Comparison of ENCODE assay signal across 8 cellular contexts in genomic region chr12:6869049-6870021, GRCh38. TPM values are rescaled to one million over a fixed set of nuclear protein-coding genes. Genes with fewer than 3 reads are reported as not detected.
A peak's percentile ranks its signal among the peaks of the same experiment; 100 is the strongest.
DNase-seq lines count a peak whose midpoint lies in the region; ATAC-seq and TF ChIP-seq lines count a peak whose summit lies in the region.

No MANE protein-coding gene starts in this region.

- H3K27ac ChIP-seq in HCT116 (ENCODE audit: low read depth, low read length) (peak overlapping the region; percentile 96), ectodermal cell (ENCODE audit: insufficient read depth, low read depth, low read length, poor library complexity, severe bottlenecking) (peak overlapping the region; percentile 70)

- H3K36me3 Mint-ChIP-seq in memory B cell = peaks cover 7% of the 10 kb centered on the region

- peaks cover 12 to 36% of the 10 kb centered on the region in 2 experiments; a peak in 3 of 4 replicates for H3K36me3 ChIP-seq in HCT116 (ENCODE audit: control insufficient read depth in 1 of 2, insufficient read depth in 2 of 2, low read length in 2 of 2)
- H3K36me3 ChIP-seq in ectodermal cell (ENCODE audit: control insufficient read depth, insufficient read depth, low read length) = peaks cover 30% of the 10 kb centered on the region

- no peaks in the 10 kb centered on the region for H3K9me2 ChIP-seq in HCT116 (ENCODE audit: insufficient read depth)

- H3K4me2 ChIP-seq in HCT116 (ENCODE audit: low read length) = peak overlapping the region; percentile 92

- TF ChIP-seq CTCF in AG09319 (IDR thresholded peaks at IDR 0.05; ENCODE audit: low read depth, low read length) = peak; percentile 82
- peak in 2 of 3 experiments; percentile 80 to 90; a peak in 4 of 6 replicates for TF ChIP-seq CTCF in HCT116 (IDR thresholded peaks at IDR 0.05 in 2 of 3, conservative IDR thresholded peaks at IDR 0.05 in 1 of 3; ENCODE audit: borderline replicate concordance in 1 of 3, insufficient read depth in 1 of 3, low read depth in 2 of 3, low read length in 2 of 3)

- no peak for TF ChIP-seq RAD21 in HCT116 (IDR thresholded peaks at IDR 0.05; ENCODE audit: low read depth)

- H3K4me3 ChIP-seq in HCT116 (replicated peaks in 1 of 2; ENCODE audit: low read depth in 1 of 2, low read length in 2 of 2) (peak overlapping the region; percentile 97 to 99), ectodermal cell (ENCODE audit: insufficient read depth, low read depth, low read length) (peak overlapping the region; percentile 94)

- CTCF ChIA-PET in HCT116 (lab: Charles Lee) = interaction anchor here (0.6 to 2.9 kb wide), 21 partner anchors 8 to 243 kb away, joined by 3 to 26 read pairs (median 4); partner anchors contain the start of genes C12orf57, C1RL, CDCA3 and COPS7A

- no peak for TF ChIP-seq POLR2A in HCT116 (IDR thresholded peaks at IDR 0.05; ENCODE audit: borderline replicate concordance, extremely low read depth, insufficient read depth, insufficient read length)

- H3K9me3 Mint-ChIP-seq in memory B cell = no peaks in the 10 kb centered on the region

- POLR2A ChIA-PET in HCT116 (lab: Charles Lee) = interaction anchor here (0.7 to 10.9 kb wide), 15 partner anchors 10 to 239 kb away, joined by 3 to 186 read pairs (median 5); partner anchors contain the start of genes C12orf57, CDCA3, MLF2 and P3H3

- H3K9me3 ChIP-seq in HCT116 (ENCODE audit: control insufficient read depth in 1 of 2, insufficient read depth in 1 of 2, low read depth in 1 of 2, low read length in 2 of 2) (no peaks in the 10 kb centered on the region), ectodermal cell (ENCODE audit: control insufficient read depth, low read length) (no peaks in the 10 kb centered on the region)

- H3K27me3 ChIP-seq in HCT116 (ENCODE audit: insufficient read depth, low read length) (no peaks in the 10 kb centered on the region), ectodermal cell (ENCODE audit: control insufficient read depth, insufficient read depth, low read length, poor library complexity, severe bottlenecking) (no peaks in the 10 kb centered on the region)

- H2AFZ ChIP-seq in HCT116 (ENCODE audit: low read depth, low read length, poor library complexity, severe bottlenecking) = no peak overlapping the region

- peaks cover 35 to 68% of the 10 kb centered on the region in 2 experiments for H3K4me1 ChIP-seq in HCT116 (ENCODE audit: control insufficient read depth in 1 of 2, insufficient read depth in 2 of 2, low read length in 2 of 2)
- peaks cover 14% of the 10 kb centered on the region for H3K4me1 ChIP-seq in ectodermal cell (ENCODE audit: control insufficient read depth, insufficient read depth, low read length)

- 45 to 47% methylated on average over 12 of the region's 12 CpGs for WGBS in ectodermal cell, 2 experiments

- H3K9ac ChIP-seq in HCT116 (ENCODE audit: low read length) = peak overlapping the region; percentile 99

- DNase-seq in AG09319 (ENCODE audit: extremely low read depth, low read depth) (peak; percentile 38), HCT116 (ENCODE audit: low read depth, low spot score) (peak; percentile 64), NCI-H526 treated with DMSO at 0.1 percent for 48 hours (lab: John Stamatoyannopoulos, UW) (peak; percentile 64), memory B cell (ENCODE audit: low spot score in 2 of 2) (peak; percentile 88 to 90)
- peak; percentile 87 to 90 for DNase-seq in activated CD4-positive, alpha-beta T cell treated with anti-CD3 and anti-CD28 coated beads, Interleukin-2, amount 50 U/mL, for 48 hours
- DNase-seq in stimulated activated CD8-positive, alpha-beta memory T cell treated with anti-CD3 and anti-CD28 coated beads, Interleukin-12 subunit alpha, Interleukin-12 subunit beta, amount 100 ng/mL, for 1 hour (ENCODE audit: low read depth) = peak; percentile 76

- no peaks in the 10 kb centered on the region for H3K27me3 Mint-ChIP-seq in memory B cell

- peaks cover 57% of the 10 kb centered on the region for H3K79me2 ChIP-seq in HCT116 (ENCODE audit: insufficient read depth, low read length)

- H3K27ac Mint-ChIP-seq in memory B cell = peak overlapping the region; percentile 72

- no TSS peak for BruUV-seq in HCT116 (replicated peaks; lab: Mats Ljungman, UMichigan)

- no peak for ATAC-seq in HCT116
- peak; percentile 19 for ATAC-seq in memory B cell (ENCODE audit: low read depth)
- ATAC-seq in HG02642 (IDR thresholded peaks at IDR 0.05; ENCODE audit: poor library complexity, unreplicated experiment) = no peak

- peaks cover 46% of the 10 kb centered on the region for H3K4me1 Mint-ChIP-seq in memory B cell

- RAD21 ChIA-PET in HCT116 (lab: Charles Lee; ENCODE audit: low non-redundant PET in 1 of 2, low total read pairs in 2 of 2, uncharacterized antibody in 2 of 2, unreplicated experiment in 2 of 2) = interaction anchor here in 1 of 2 experiments (1.3 kb wide), 1 partner anchor 77 kb away, joined by 4 read pairs; no protein-coding TSS in a partner anchor

- peak overlapping the region; percentile 88 for H3K4me3 Mint-ChIP-seq in memory B cell

- intact Hi-C loops in HCT116 (cut with micrococcal nuclease) = loop anchor here (1.0 to 5.0 kb wide), 3 partner anchors 58 to 768 kb away; partner anchors contain the start of genes ATN1 and C12orf57

- H4K20me1 ChIP-seq in HCT116 (ENCODE audit: insufficient read depth) = peaks cover 12% of the 10 kb centered on the region; the same call in 1 of the 2 replicates

TF ChIP-seq in HCT116, 20 proteins besides CTCF, POLR2A, EP300 and RAD21:
- TF ChIP-seq YY1 (IDR thresholded peaks at IDR 0.05; ENCODE audit: extremely low read depth, insufficient replicate concordance, low read depth, low read length) = no peak
- peak; percentile 33; the same call in 1 of the 2 replicates for TF ChIP-seq POLR2AphosphoS5 (IDR thresholded peaks at IDR 0.05; ENCODE audit: low read depth, low read length)
- TF ChIP-seq ELF1 (IDR thresholded peaks at IDR 0.05; ENCODE audit: borderline replicate concordance, low read depth) = no peak

RNA-seq across cellular contexts. Expression of gene TPI1, which starts 2.0 kb away (rescaled TPM):
- 1,068 TPM for total RNA-seq in HCT116 (2021; ENCODE audit: unreplicated experiment)
- 1,589 and 1,878 TPM in 2 replicates for polyA plus RNA-seq in HCT116 (2012)
- polyA plus RNA-seq in ectodermal cell (2013, experiment 1 of 4) = 893 TPM
- 744 TPM for polyA plus RNA-seq in ectodermal cell (2013, experiment 2 of 4)
- polyA plus RNA-seq in ectodermal cell (2013, experiment 3 of 4) = 683 TPM
- polyA plus RNA-seq in ectodermal cell (2013, experiment 4 of 4) = 696 TPM

RNA-seq across cellular contexts. Expression of gene SPSB2, which starts 3.8 kb away (rescaled TPM):
- 10.0 TPM for total RNA-seq in HCT116 (2021; ENCODE audit: unreplicated experiment)
- polyA plus RNA-seq in HCT116 (2012) = 7.6 and 9.8 TPM in 2 replicates
- 11.0 TPM for polyA plus RNA-seq in ectodermal cell (2013, experiment 1 of 4)
- polyA plus RNA-seq in ectodermal cell (2013, experiment 2 of 4) = 10.3 TPM
- 7.5 TPM for polyA plus RNA-seq in ectodermal cell (2013, experiment 3 of 4)
- polyA plus RNA-seq in ectodermal cell (2013, experiment 4 of 4) = 9.8 TPM

RNA-seq across cellular contexts. Expression of gene USP5, which starts 17.4 kb away (rescaled TPM):
- total RNA-seq in HCT116 (2021; ENCODE audit: unreplicated experiment) = 175 TPM
- polyA plus RNA-seq in HCT116 (2012) = 76.8 and 88.7 TPM in 2 replicates
- 105 TPM for polyA plus RNA-seq in ectodermal cell (2013, experiment 1 of 4)
- 99.8 TPM for polyA plus RNA-seq in ectodermal cell (2013, experiment 2 of 4)
- polyA plus RNA-seq in ectodermal cell (2013, experiment 3 of 4) = 73.9 TPM
- polyA plus RNA-seq in ectodermal cell (2013, experiment 4 of 4) = 76.2 TPM

RNA-seq across cellular contexts. Expression of gene CDCA3, which starts 18.2 kb away (rescaled TPM):
- 63.0 TPM for total RNA-seq in HCT116 (2021; ENCODE audit: unreplicated experiment)
- 72.5 and 92.7 TPM in 2 replicates for polyA plus RNA-seq in HCT116 (2012)
- 48.6 TPM for polyA plus RNA-seq in ectodermal cell (2013, experiment 1 of 4)
- polyA plus RNA-seq in ectodermal cell (2013, experiment 2 of 4) = 40.9 TPM
- 52.4 TPM for polyA plus RNA-seq in ectodermal cell (2013, experiment 3 of 4)
- 48.8 TPM for polyA plus RNA-seq in ectodermal cell (2013, experiment 4 of 4)

RNA-seq across cellular contexts. Expression of gene GNB3, which starts 28.6 kb away (rescaled TPM):
- 8.7 TPM for total RNA-seq in HCT116 (2021; ENCODE audit: unreplicated experiment)
- 8.5 and 9.8 TPM in 2 replicates for polyA plus RNA-seq in HCT116 (2012)
- 17.2 TPM for polyA plus RNA-seq in ectodermal cell (2013, experiment 1 of 4)
- 16.4 TPM for polyA plus RNA-seq in ectodermal cell (2013, experiment 2 of 4)
- 14.3 TPM for polyA plus RNA-seq in ectodermal cell (2013, experiment 3 of 4)
- polyA plus RNA-seq in ectodermal cell (2013, experiment 4 of 4) = 13.4 TPM

Comparison
In these comparisons a context has a peak if more than half of its experiments do, and no peak if none do; other contexts are left out.
1. DNase-seq: peak in every context shown above with its lines; median percentile 89 in memory B cell; 88 in activated CD4-positive, alpha-beta T cell treated with anti-CD3 and anti-CD28 coated beads, Interleukin-2, amount 50 U/mL, for 48 hours; 76 in stimulated activated CD8-positive, alpha-beta memory T cell treated with anti-CD3 and anti-CD28 coated beads, Interleukin-12 subunit alpha, Interleukin-12 subunit beta, amount 100 ng/mL, for 1 hour; 64 in HCT116; 64 in NCI-H526 treated with DMSO at 0.1 percent for 48 hours; 38 in AG09319.